In genomic region chr10:89466599-89467035, GRCh38 we compare ENCODE assay signal across 9 cellular contexts. TPM values are rescaled to one million over a fixed set of nuclear protein-coding genes. Genes with fewer than 3 reads are reported as not detected.
DNase-seq lines count a peak whose midpoint lies in the region; ATAC-seq and TF ChIP-seq lines count a peak whose summit lies in the region.
"Had no signal": no experiment of that assay in that cellular context is flagged by ENCODE, and none has a peak within 500 bp of the region (broad histone marks: within the 10 kb centered on the region; RNA-seq: fewer than 3 reads in every experiment).

No MANE protein-coding gene starts in this region.

- no peaks in the 10 kb centered on the region for H3K36me3 ChIP-seq in osteoblast (ENCODE audit: insufficient read depth, low read length)

- H3K4me3 ChIP-seq in GM12864 (ENCODE audit: low read depth, low read length) = no peak overlapping the region
- H3K4me3 ChIP-seq in osteoblast (ENCODE audit: insufficient read depth, low read length) = no peak overlapping the region

- TF ChIP-seq CTCF in GM12864 (IDR thresholded peaks at IDR 0.05; ENCODE audit: low read depth, low read length, missing control alignments) = peak; percentile 44
- peak; percentile 61 for TF ChIP-seq CTCF in osteoblast (IDR thresholded peaks at IDR 0.05; ENCODE audit: extremely low read depth, low read depth, low read length)

- DNase-seq in GM12864 (ENCODE audit: low read depth) (peak; percentile 4), NCI-H226 (peak; percentile 71), osteoblast (ENCODE audit: insufficient read length, low spot score, missing footprints) (no peak), activated T-cell treated with anti-CD3 and anti-CD28 coated beads for 4 hours (no peak)
- DNase-seq in effector memory CD8-positive, alpha-beta T cell = no peak
- DNase-seq in activated CD4-positive, alpha-beta memory T cell treated with anti-CD3 and anti-CD28 coated beads, Interleukin-2, amount 10 ng/mL, durations not matched to agents 7 days and 5 days = no peak
- DNase-seq: left cardiac atrium had no signal

- H2AFZ ChIP-seq in osteoblast (ENCODE audit: low read length) = no peak overlapping the region

- H3K4me3 Mint-ChIP-seq in effector memory CD8-positive, alpha-beta T cell = no peak overlapping the region
- no peak overlapping the region for H3K4me3 Mint-ChIP-seq in activated CD4-positive, alpha-beta memory T cell treated with anti-CD3 and anti-CD28 coated beads, Interleukin-2, amount 10 ng/mL, durations not matched to agents 7 days and 5 days

- no peaks in the 10 kb centered on the region for H3K9me3 Mint-ChIP-seq in effector memory CD8-positive, alpha-beta T cell
- no peaks in the 10 kb centered on the region for H3K9me3 Mint-ChIP-seq in activated CD4-positive, alpha-beta memory T cell treated with anti-CD3 and anti-CD28 coated beads, Interleukin-2, amount 10 ng/mL, durations not matched to agents 7 days and 5 days

- H3K27ac Mint-ChIP-seq in effector memory CD8-positive, alpha-beta T cell = no peak overlapping the region
- no peak overlapping the region for H3K27ac Mint-ChIP-seq in activated CD4-positive, alpha-beta memory T cell treated with anti-CD3 and anti-CD28 coated beads, Interleukin-2, amount 10 ng/mL, durations not matched to agents 7 days and 5 days

- ATAC-seq in effector memory CD8-positive, alpha-beta T cell (replicated peaks) = peak; percentile 24
- ATAC-seq in GM21515 (IDR thresholded peaks at IDR 0.05; ENCODE audit: unreplicated experiment) (no peak), HG03521 (IDR thresholded peaks at IDR 0.05; ENCODE audit: unreplicated experiment) (no peak)

- H3K4me2 ChIP-seq in osteoblast (ENCODE audit: insufficient read depth, low read length) = no peak overlapping the region

- no peaks in the 10 kb centered on the region for H3K27me3 ChIP-seq in osteoblast (ENCODE audit: insufficient read depth, low read length)

- H3K79me2 ChIP-seq in osteoblast (ENCODE audit: insufficient read depth, low read length) = no peaks in the 10 kb centered on the region

- H3K4me1 ChIP-seq in osteoblast (ENCODE audit: insufficient read depth, low read length) = peaks cover 12% of the 10 kb centered on the region

- POLR2A ChIA-PET in activated CD4-positive, alpha-beta memory T cell treated with anti-CD3 and anti-CD28 coated beads, Interleukin-2, amount 10 ng/mL, durations not matched to agents 7 days and 5 days (lab: Charles Lee) = no interaction called here

- H3K4me1 Mint-ChIP-seq in effector memory CD8-positive, alpha-beta T cell (ENCODE audit: low read depth in 2 of 2) = peaks cover 3 to 9% of the 10 kb centered on the region in 2 donors
- H3K4me1 Mint-ChIP-seq in activated CD4-positive, alpha-beta memory T cell treated with anti-CD3 and anti-CD28 coated beads, Interleukin-2, amount 10 ng/mL, durations not matched to agents 7 days and 5 days = peaks cover 6% of the 10 kb centered on the region

- H3K27me3 Mint-ChIP-seq in effector memory CD8-positive, alpha-beta T cell = peaks cover 4 to 35% of the 10 kb centered on the region in 2 donors
- H3K27me3 Mint-ChIP-seq in activated CD4-positive, alpha-beta memory T cell treated with anti-CD3 and anti-CD28 coated beads, Interleukin-2, amount 10 ng/mL, durations not matched to agents 7 days and 5 days = peaks cover 21% of the 10 kb centered on the region

- no peaks in the 10 kb centered on the region for H3K9me3 ChIP-seq in osteoblast (ENCODE audit: low read depth, low read length)

- H3K27ac ChIP-seq in osteoblast (ENCODE audit: low read depth, low read length) = no peak overlapping the region

- CTCF ChIA-PET in activated CD4-positive, alpha-beta memory T cell treated with anti-CD3 and anti-CD28 coated beads, Interleukin-2, amount 10 ng/mL, durations not matched to agents 7 days and 5 days (lab: Charles Lee) = no interaction called here

- H3K36me3 Mint-ChIP-seq in effector memory CD8-positive, alpha-beta T cell (ENCODE audit: insufficient read depth) = no peaks in the 10 kb centered on the region
- H3K36me3 Mint-ChIP-seq in activated CD4-positive, alpha-beta memory T cell treated with anti-CD3 and anti-CD28 coated beads, Interleukin-2, amount 10 ng/mL, durations not matched to agents 7 days and 5 days (ENCODE audit: low read depth) = no peaks in the 10 kb centered on the region

- H4K20me1 ChIP-seq in osteoblast (ENCODE audit: insufficient read depth, low read length) = no peaks in the 10 kb centered on the region

RNA-seq across cellular contexts. Expression of gene IFIT5, which starts 52.2 kb away (rescaled TPM):
- 30.4 and 39.1 TPM in 2 replicates for total RNA-seq in osteoblast
- 10 to 100 TPM; 44.0 to 45.1 TPM for total RNA-seq in activated CD4-positive, alpha-beta memory T cell treated with anti-CD3 and anti-CD28 coated beads, Interleukin-2, amount 10 ng/mL, durations not matched to agents 7 days and 5 days

Comparison
In these comparisons a context has a peak if more than half of its experiments do, and no peak if none do; other contexts are left out.
1. DNase-seq: peak in GM12864 (single experiment) and NCI-H226 (single experiment); none in effector memory CD8-positive, alpha-beta T cell (0 of 3), osteoblast (single experiment), activated T-cell treated with anti-CD3 and anti-CD28 coated beads for 4 hours (single experiment) and activated CD4-positive, alpha-beta memory T cell treated with anti-CD3 and anti-CD28 coated beads, Interleukin-2, amount 10 ng/mL, durations not matched to agents 7 days and 5 days (single experiment).